In genomic region chr15:74794970-74795349, GRCh38 we compare ENCODE assay signal across 1 cellular context.
TF ChIP-seq lines count a peak whose summit lies in the region.

No MANE protein-coding gene starts in this region.

TF ChIP-seq in GM12878, 131 proteins besides CTCF, POLR2A, EP300 and RAD21:
- TF ChIP-seq, protein P1, sequence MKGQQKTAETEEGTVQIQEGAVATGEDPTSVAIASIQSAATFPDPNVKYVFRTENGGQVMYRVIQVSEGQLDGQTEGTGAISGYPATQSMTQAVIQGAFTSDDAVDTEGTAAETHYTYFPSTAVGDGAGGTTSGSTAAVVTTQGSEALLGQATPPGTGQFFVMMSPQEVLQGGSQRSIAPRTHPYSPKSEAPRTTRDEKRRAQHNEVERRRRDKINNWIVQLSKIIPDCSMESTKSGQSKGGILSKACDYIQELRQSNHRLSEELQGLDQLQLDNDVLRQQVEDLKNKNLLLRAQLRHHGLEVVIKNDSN (IDR thresholded peaks at IDR 0.05; ENCODE audit: borderline replicate concordance, extremely low read length, insufficient read depth, low read depth, low read length) = no peak
- TF ChIP-seq STAT3 (IDR thresholded peaks at IDR 0.05; ENCODE audit: low read depth, low read length) (no peak), HDAC6 (IDR thresholded peaks at IDR 0.05; ENCODE audit: unreplicated experiment) (no peak), IKZF2 (IDR thresholded peaks at IDR 0.05) (no peak), CHD1 (IDR thresholded peaks at IDR 0.05; ENCODE audit: low read depth, low read length) (no peak), BCL3 (IDR thresholded peaks at IDR 0.05; ENCODE audit: borderline replicate concordance, insufficient read depth, low read depth, low read length, poor library complexity, severe bottlenecking) (no peak), TCF12 (IDR thresholded peaks at IDR 0.05; ENCODE audit: low read depth, low read length) (no peak), ATF7 (IDR thresholded peaks at IDR 0.05; ENCODE audit: low read depth) (no peak), IRF3 (IDR thresholded peaks at IDR 0.05) (no peak), BMI1 (IDR thresholded peaks at IDR 0.05; ENCODE audit: borderline replicate concordance) (no peak), SRF (IDR thresholded peaks at IDR 0.05; ENCODE audit: low read depth in 2 of 2, low read length in 2 of 2) (no peak)
